Comparison of ENCODE assay signal across 1 cellular context in the genomic region with DNA sequence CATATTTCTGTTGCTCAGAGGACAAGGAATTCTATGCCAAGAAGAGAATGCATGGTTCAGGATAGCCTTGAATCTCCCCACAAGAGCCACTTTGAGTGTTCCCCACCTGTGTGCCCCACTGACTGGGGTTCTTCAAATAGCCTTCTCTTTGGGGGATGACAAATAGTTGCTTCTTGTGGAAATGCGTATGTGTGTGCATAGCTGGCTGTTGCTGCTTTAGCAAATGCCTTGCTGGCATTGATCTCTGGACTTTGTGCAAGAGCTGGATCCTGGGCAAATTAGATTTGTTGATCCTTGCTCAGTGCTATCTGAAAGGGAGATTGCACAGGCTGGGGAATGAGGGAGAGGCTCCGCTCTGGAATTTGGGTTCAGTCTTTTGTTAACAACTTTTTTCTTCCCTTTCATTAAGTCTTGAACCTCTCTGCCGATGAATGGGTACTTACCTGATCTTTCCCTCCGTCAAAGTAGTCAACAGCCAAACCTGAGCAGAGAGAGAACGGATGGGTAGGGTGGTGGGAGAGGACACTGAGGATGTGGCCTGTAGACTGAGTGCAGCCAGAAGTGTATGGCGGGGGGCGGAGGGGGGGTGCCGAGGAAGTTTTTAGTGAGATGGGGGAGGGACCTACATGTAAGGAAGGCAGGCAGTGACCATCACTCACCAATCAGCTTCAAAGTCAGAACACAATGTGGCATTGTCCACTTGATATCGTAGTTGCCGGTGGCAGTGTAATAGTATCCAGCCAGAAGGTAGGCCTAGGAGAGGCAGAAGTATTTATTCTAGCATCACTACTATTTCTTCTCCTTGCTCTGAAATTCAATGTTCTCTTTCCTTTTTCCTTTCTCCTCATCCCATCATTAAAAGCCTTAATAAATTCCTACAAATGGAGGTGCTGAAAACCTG.
TF ChIP-seq lines count a peak whose summit lies in the region.

No MANE protein-coding gene starts in this region.

TF ChIP-seq in HepG2, 621 proteins besides CTCF, POLR2A, EP300 and RAD21 (continued from another document and continues in another):
- TF ChIP-seq, protein P1, sequence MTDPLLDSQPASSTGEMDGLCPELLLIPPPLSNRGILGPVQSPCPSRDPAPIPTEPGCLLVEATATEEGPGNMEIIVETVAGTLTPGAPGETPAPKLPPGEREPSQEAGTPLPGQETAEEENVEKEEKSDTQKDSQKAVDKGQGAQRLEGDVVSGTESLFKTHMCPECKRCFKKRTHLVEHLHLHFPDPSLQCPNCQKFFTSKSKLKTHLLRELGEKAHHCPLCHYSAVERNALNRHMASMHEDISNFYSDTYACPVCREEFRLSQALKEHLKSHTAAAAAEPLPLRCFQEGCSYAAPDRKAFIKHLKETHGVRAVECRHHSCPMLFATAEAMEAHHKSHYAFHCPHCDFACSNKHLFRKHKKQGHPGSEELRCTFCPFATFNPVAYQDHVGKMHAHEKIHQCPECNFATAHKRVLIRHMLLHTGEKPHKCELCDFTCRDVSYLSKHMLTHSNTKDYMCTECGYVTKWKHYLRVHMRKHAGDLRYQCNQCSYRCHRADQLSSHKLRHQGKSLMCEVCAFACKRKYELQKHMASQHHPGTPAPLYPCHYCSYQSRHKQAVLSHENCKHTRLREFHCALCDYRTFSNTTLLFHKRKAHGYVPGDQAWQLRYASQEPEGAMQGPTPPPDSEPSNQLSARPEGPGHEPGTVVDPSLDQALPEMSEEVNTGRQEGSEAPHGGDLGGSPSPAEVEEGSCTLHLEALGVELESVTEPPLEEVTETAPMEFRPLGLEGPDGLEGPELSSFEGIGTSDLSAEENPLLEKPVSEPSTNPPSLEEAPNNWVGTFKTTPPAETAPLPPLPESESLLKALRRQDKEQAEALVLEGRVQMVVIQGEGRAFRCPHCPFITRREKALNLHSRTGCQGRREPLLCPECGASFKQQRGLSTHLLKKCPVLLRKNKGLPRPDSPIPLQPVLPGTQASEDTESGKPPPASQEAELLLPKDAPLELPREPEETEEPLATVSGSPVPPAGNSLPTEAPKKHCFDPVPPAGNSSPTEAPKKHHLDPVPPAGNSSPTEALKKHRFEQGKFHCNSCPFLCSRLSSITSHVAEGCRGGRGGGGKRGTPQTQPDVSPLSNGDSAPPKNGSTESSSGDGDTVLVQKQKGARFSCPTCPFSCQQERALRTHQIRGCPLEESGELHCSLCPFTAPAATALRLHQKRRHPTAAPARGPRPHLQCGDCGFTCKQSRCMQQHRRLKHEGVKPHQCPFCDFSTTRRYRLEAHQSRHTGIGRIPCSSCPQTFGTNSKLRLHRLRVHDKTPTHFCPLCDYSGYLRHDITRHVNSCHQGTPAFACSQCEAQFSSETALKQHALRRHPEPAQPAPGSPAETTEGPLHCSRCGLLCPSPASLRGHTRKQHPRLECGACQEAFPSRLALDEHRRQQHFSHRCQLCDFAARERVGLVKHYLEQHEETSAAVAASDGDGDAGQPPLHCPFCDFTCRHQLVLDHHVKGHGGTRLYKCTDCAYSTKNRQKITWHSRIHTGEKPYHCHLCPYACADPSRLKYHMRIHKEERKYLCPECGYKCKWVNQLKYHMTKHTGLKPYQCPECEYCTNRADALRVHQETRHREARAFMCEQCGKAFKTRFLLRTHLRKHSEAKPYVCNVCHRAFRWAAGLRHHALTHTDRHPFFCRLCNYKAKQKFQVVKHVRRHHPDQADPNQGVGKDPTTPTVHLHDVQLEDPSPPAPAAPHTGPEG (CRISPR knock-in tag; IDR thresholded peaks at IDR 0.05): no peak
- TF ChIP-seq RORA (CRISPR knock-in tag; IDR thresholded peaks at IDR 0.05) (no peak), ZNF577 (CRISPR knock-in tag; IDR thresholded peaks at IDR 0.05; ENCODE audit: borderline replicate concordance, low read depth) (no peak), GABPB1 (CRISPR knock-in tag; IDR thresholded peaks at IDR 0.05) (0 out of 2 replicates have a peak, but pooled peaks have one; percentile 14), BORCS8-MEF2B (CRISPR knock-in tag; IDR thresholded peaks at IDR 0.05) (peak; percentile 66; the same call in 1 of the 2 replicates), IKZF1 (IDR thresholded peaks at IDR 0.05) (no peak), NPAS2 (CRISPR knock-in tag; IDR thresholded peaks at IDR 0.05; ENCODE audit: borderline replicate concordance) (no peak), YEATS4 (CRISPR knock-in tag; IDR thresholded peaks at IDR 0.05; ENCODE audit: borderline replicate concordance) (peak; percentile 61; the same call in 1 of the 2 replicates), ZNF441 (CRISPR knock-in tag; IDR thresholded peaks at IDR 0.05; ENCODE audit: borderline replicate concordance) (0 out of 2 replicates have a peak, but pooled peaks have one; percentile 43), HOXD1 (CRISPR knock-in tag; IDR thresholded peaks at IDR 0.05) (0 out of 2 replicates have a peak, but pooled peaks have one; percentile 47), MTA3 (CRISPR knock-in tag; IDR thresholded peaks at IDR 0.05) (no peak), ZNF264 (CRISPR knock-in tag; IDR thresholded peaks at IDR 0.05) (no peak; the same call in 1 of the 2 replicates), RXRA (CRISPR knock-in tag; IDR thresholded peaks at IDR 0.05) (0 out of 2 replicates have a peak, but pooled peaks have one; percentile 18), CHD2 (IDR thresholded peaks at IDR 0.05; ENCODE audit: low read depth, low read length) (no peak), AHR (CRISPR knock-in tag; IDR thresholded peaks at IDR 0.05) (no peak; the same call in 1 of the 2 replicates), MBNL3 (CRISPR knock-in tag; conservative IDR thresholded peaks at IDR 0.05) (no peak), ZC3H13 (CRISPR knock-in tag; IDR thresholded peaks at IDR 0.05) (0 out of 2 replicates have a peak, but pooled peaks have one; percentile 21), MED1 (CRISPR knock-in tag; IDR thresholded peaks at IDR 0.05) (peak; percentile 78), EHMT2 (IDR thresholded peaks at IDR 0.05; ENCODE audit: borderline replicate concordance, low read depth, low read length) (no peak), RELA (CRISPR knock-in tag; IDR thresholded peaks at IDR 0.05) (no peak), ZNF75D (CRISPR knock-in tag; IDR thresholded peaks at IDR 0.05; ENCODE audit: borderline replicate concordance) (no peak), JARID2 (CRISPR knock-in tag; IDR thresholded peaks at IDR 0.05; ENCODE audit: insufficient replicate concordance) (no peak), RFX5 (IDR thresholded peaks at IDR 0.05; ENCODE audit: low read depth, low read length) (no peak), TRIM24 (CRISPR knock-in tag; IDR thresholded peaks at IDR 0.05) (no peak), PLRG1 (conservative IDR thresholded peaks at IDR 0.05) (no peak), ZNF33B (CRISPR knock-in tag; IDR thresholded peaks at IDR 0.05) (no peak), CBFB (CRISPR knock-in tag; IDR thresholded peaks at IDR 0.05) (no peak), RBM22 (optimal IDR thresholded peaks at IDR 0.05; ENCODE audit: low read length) (peak; percentile 27), MXD4 (CRISPR knock-in tag; IDR thresholded peaks at IDR 0.05) (no peak), ZNF549 (CRISPR knock-in tag; IDR thresholded peaks at IDR 0.05) (no peak), MATR3 (CRISPR knock-in tag; IDR thresholded peaks at IDR 0.05) (no peak), GFI1 (CRISPR knock-in tag; IDR thresholded peaks at IDR 0.05; ENCODE audit: borderline replicate concordance) (peak; percentile 95), HHEX (CRISPR knock-in tag; IDR thresholded peaks at IDR 0.05) (peak; percentile 32; the same call in 1 of the 2 replicates), BRD4 (CRISPR knock-in tag; IDR thresholded peaks at IDR 0.05) (no peak)
- TF ChIP-seq, protein P2, sequence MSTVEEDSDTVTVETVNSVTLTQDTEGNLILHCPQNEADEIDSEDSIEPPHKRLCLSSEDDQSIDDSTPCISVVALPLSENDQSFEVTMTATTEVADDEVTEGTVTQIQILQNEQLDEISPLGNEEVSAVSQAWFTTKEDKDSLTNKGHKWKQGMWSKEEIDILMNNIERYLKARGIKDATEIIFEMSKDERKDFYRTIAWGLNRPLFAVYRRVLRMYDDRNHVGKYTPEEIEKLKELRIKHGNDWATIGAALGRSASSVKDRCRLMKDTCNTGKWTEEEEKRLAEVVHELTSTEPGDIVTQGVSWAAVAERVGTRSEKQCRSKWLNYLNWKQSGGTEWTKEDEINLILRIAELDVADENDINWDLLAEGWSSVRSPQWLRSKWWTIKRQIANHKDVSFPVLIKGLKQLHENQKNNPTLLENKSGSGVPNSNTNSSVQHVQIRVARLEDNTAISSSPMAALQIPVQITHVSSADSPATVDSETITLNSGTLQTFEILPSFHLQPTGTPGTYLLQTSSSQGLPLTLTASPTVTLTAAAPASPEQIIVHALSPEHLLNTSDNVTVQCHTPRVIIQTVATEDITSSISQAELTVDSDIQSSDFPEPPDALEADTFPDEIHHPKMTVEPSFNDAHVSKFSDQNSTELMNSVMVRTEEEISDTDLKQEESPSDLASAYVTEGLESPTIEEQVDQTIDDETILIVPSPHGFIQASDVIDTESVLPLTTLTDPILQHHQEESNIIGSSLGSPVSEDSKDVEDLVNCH (CRISPR knock-in tag; IDR thresholded peaks at IDR 0.05): no peak
- TF ChIP-seq, protein P3, sequence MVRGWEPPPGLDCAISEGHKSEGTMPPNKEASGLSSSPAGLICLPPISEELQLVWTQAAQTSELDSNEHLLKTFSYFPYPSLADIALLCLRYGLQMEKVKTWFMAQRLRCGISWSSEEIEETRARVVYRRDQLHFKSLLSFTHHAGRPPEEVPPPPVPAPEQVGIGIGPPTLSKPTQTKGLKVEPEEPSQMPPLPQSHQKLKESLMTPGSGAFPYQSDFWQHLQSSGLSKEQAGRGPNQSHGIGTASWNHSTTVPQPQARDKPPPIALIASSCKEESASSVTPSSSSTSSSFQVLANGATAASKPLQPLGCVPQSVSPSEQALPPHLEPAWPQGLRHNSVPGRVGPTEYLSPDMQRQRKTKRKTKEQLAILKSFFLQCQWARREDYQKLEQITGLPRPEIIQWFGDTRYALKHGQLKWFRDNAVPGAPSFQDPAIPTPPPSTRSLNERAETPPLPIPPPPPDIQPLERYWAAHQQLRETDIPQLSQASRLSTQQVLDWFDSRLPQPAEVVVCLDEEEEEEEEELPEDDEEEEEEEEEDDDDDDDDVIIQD (CRISPR knock-in tag; IDR thresholded peaks at IDR 0.05; ENCODE audit: low read depth): no peak; the same call in 1 of the 2 replicates
- TF ChIP-seq, protein P4, sequence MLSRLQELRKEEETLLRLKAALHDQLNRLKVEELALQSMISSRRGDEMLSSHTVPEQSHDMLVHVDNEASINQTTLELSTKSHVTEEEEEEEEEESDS (CRISPR knock-in tag; IDR thresholded peaks at IDR 0.05; ENCODE audit: borderline replicate concordance): 0 out of 2 replicates have a peak, but pooled peaks have one; percentile 71
- TF ChIP-seq, protein P5, sequence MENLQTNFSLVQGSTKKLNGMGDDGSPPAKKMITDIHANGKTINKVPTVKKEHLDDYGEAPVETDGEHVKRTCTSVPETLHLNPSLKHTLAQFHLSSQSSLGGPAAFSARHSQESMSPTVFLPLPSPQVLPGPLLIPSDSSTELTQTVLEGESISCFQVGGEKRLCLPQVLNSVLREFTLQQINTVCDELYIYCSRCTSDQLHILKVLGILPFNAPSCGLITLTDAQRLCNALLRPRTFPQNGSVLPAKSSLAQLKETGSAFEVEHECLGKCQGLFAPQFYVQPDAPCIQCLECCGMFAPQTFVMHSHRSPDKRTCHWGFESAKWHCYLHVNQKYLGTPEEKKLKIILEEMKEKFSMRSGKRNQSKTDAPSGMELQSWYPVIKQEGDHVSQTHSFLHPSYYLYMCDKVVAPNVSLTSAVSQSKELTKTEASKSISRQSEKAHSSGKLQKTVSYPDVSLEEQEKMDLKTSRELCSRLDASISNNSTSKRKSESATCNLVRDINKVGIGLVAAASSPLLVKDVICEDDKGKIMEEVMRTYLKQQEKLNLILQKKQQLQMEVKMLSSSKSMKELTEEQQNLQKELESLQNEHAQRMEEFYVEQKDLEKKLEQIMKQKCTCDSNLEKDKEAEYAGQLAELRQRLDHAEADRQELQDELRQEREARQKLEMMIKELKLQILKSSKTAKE (CRISPR knock-in tag; IDR thresholded peaks at IDR 0.05; ENCODE audit: borderline replicate concordance): no peak
- TF ChIP-seq, protein P6, sequence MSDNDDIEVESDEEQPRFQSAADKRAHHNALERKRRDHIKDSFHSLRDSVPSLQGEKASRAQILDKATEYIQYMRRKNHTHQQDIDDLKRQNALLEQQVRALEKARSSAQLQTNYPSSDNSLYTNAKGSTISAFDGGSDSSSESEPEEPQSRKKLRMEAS (IDR thresholded peaks at IDR 0.05): peak; percentile 34; the same call in 1 of the 2 replicates
- TF ChIP-seq, protein P7, sequence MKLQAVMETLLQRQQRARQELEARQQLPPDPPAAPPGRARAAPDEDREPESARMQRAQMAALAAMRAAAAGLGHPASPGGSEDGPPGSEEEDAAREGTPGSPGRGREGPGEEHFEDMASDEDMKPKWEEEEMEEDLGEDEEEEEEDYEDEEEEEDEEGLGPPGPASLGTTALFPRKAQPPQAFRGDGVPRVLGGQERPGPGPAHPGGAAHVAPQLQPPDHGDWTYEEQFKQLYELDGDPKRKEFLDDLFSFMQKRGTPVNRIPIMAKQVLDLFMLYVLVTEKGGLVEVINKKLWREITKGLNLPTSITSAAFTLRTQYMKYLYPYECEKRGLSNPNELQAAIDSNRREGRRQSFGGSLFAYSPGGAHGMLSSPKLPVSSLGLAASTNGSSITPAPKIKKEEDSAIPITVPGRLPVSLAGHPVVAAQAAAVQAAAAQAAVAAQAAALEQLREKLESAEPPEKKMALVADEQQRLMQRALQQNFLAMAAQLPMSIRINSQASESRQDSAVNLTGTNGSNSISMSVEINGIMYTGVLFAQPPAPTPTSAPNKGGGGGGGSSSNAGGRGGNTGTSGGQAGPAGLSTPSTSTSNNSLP (IDR thresholded peaks at IDR 0.05; ENCODE audit: low read depth, low read length): peak; percentile 83
- TF ChIP-seq, protein P8, sequence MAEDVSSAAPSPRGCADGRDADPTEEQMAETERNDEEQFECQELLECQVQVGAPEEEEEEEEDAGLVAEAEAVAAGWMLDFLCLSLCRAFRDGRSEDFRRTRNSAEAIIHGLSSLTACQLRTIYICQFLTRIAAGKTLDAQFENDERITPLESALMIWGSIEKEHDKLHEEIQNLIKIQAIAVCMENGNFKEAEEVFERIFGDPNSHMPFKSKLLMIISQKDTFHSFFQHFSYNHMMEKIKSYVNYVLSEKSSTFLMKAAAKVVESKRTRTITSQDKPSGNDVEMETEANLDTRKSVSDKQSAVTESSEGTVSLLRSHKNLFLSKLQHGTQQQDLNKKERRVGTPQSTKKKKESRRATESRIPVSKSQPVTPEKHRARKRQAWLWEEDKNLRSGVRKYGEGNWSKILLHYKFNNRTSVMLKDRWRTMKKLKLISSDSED (CRISPR knock-in tag; IDR thresholded peaks at IDR 0.05): no peak
- TF ChIP-seq, protein P9, sequence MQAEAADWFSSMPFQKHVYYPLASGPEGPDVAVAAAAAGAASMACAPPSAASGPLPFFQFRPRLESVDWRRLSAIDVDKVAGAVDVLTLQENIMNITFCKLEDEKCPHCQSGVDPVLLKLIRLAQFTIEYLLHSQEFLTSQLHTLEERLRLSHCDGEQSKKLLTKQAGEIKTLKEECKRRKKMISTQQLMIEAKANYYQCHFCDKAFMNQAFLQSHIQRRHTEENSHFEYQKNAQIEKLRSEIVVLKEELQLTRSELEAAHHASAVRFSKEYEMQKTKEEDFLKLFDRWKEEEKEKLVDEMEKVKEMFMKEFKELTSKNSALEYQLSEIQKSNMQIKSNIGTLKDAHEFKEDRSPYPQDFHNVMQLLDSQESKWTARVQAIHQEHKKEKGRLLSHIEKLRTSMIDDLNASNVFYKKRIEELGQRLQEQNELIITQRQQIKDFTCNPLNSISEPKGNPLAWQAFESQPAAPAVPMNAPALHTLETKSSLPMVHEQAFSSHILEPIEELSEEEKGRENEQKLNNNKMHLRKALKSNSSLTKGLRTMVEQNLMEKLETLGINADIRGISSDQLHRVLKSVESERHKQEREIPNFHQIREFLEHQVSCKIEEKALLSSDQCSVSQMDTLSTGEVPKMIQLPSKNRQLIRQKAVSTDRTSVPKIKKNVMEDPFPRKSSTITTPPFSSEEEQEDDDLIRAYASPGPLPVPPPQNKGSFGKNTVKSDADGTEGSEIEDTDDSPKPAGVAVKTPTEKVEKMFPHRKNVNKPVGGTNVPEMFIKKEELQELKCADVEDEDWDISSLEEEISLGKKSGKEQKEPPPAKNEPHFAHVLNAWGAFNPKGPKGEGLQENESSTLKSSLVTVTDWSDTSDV (CRISPR knock-in tag; IDR thresholded peaks at IDR 0.05): no peak
